22 cellular contexts compared by ENCODE assay signal in the genomic region with DNA sequence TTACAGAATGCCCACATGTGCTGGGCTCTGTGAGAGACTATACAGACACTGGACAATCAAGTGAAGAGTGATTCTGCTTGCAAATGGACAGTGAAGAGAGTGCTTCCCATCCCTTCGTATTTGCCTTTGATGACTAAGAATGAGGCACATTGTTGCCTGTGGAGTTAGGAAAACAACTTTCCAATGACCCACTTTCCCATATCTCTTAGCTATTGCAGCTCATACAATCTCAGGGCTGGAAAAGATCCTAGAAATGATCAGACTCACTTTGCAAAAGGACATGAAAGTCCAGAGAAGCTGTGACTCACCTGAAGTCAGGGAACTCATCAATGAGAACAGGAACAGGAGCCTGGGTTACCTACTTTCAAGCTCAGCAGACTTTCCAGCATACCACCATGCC.
DNase-seq lines count a peak whose midpoint lies in the region; ATAC-seq, FAIRE-seq and TF ChIP-seq lines count a peak whose summit lies in the region.
"Had no signal": no experiment of that assay in that cellular context is flagged by ENCODE, and none has a peak within 500 bp of the region (broad histone marks: within the 10 kb centered on the region; RNA-seq: fewer than 3 reads in every experiment).

No MANE protein-coding gene starts in this region.

- H3K14ac ChIP-seq in IMR-90 (replicated peaks; ENCODE audit: low read depth, low read length), result no peak overlapping the region; the same call in 1 of the 2 replicates

- H2BK5ac ChIP-seq in IMR-90 (ENCODE audit: low read depth, low read length, poor library complexity, severe bottlenecking), result peak overlapping the region; percentile 25

- no peak overlapping the region for H4K8ac ChIP-seq in IMR-90 (ENCODE audit: low read depth in 2 of 2, low read length in 2 of 2)

- no peak overlapping the region for H3K56ac ChIP-seq in IMR-90 (ENCODE audit: extremely low read depth, insufficient read depth, low read length)

- no peak for TF ChIP-seq CTCF in AG10803 (conservative IDR thresholded peaks at IDR 0.05; ENCODE audit: low read length)
- no peak for TF ChIP-seq CTCF in IMR-90 (conservative IDR thresholded peaks at IDR 0.05; ENCODE audit: low read depth, low read length)
- no peak for TF ChIP-seq CTCF in bronchial epithelial cell (IDR thresholded peaks at IDR 0.05; ENCODE audit: insufficient read depth, low read length, severe bottlenecking)
- no peak for TF ChIP-seq CTCF in right lobe of liver (IDR thresholded peaks at IDR 0.05)
- TF ChIP-seq CTCF in BE2C (IDR thresholded peaks at IDR 0.05; ENCODE audit: low read depth, low read length), result no peak

- BruUV-seq in IMR-90 (replicated peaks; lab: Mats Ljungman, UMichigan), result no TSS peak

- peaks cover 5% of the 10 kb centered on the region; the same call in 1 of the 2 replicates for H3K9me1 ChIP-seq in IMR-90 (ENCODE audit: insufficient read depth, low read length)

- CTCF ChIA-PET in IMR-90 (lab: Yijun Ruan, JAX), result no interaction called here

- no peaks in the 10 kb centered on the region for H4K20me1 ChIP-seq in IMR-90 (ENCODE audit: insufficient read depth, low read length)

- no peak overlapping the region for H2BK120ac ChIP-seq in IMR-90 (ENCODE audit: low read depth, low read length)

- TF ChIP-seq RAD21 in IMR-90 (IDR thresholded peaks at IDR 0.05; ENCODE audit: low read length), result no peak

- peak; percentile 34 for DNase-seq in AG10803 (ENCODE audit: low read depth)
- peak; percentile 80 for DNase-seq in IMR-90
- peak; percentile 75 for DNase-seq in bronchial epithelial cell (ENCODE audit: low read depth)
- no peak for DNase-seq in right lobe of liver
- DNase-seq in BE2C, result no peak
- DNase-seq in cortex of kidney (lab: John Stamatoyannopoulos, UW), result no peak
- DNase-seq: activated CD4-positive, alpha-beta memory T cell treated with anti-CD3 and anti-CD28 coated beads, Interleukin-2, amount 10 ng/mL, durations not matched to agents 7 days and 5 days; activated naive CD8-positive, alpha-beta T cell treated with anti-CD3 and anti-CD28 coated beads, Interleukin-2, amount 10 ng/mL, durations not matched to agents 7 days and 5 days; activated T-cell treated with anti-CD3 and anti-CD28 coated beads, Interleukin-2, amount 50 U/mL, for 72 hours; Caco-2; glutamatergic neuron; islet precursor cell; KBM-7; NCI-H1417 treated with DMSO at 0.1 percent for 48 hours; NCI-H2227 treated with DMSO at 0.1 percent for 48 hours; Right ventricle myocardium superior; T-helper 1 cell had no signal

- TF ChIP-seq POLR2A in IMR-90 (IDR thresholded peaks at IDR 0.05; ENCODE audit: low read depth, low read length), result no peak
- no peak for TF ChIP-seq POLR2A in right lobe of liver (IDR thresholded peaks at IDR 0.05)

- H3K27ac ChIP-seq in IMR-90 (ENCODE audit: insufficient read depth, low read length), result no peak overlapping the region
- peak overlapping the region; percentile 19 to 55 (median 27) for H3K27ac ChIP-seq in right lobe of liver
- H3K27ac ChIP-seq: vagina had no signal

- H3K27me3 ChIP-seq in IMR-90 (ENCODE audit: control insufficient read depth, insufficient read depth, low read length), result no peaks in the 10 kb centered on the region
- no peaks in the 10 kb centered on the region for H3K27me3 ChIP-seq in bronchial epithelial cell (ENCODE audit: control insufficient read depth, insufficient read depth, low read length)
- no peaks in the 10 kb centered on the region for H3K27me3 ChIP-seq in right lobe of liver
- H3K27me3 ChIP-seq in BE2C, result no peaks in the 10 kb centered on the region
- H3K27me3 ChIP-seq: vagina had no signal

- H3K9me3 ChIP-seq in IMR-90 (ENCODE audit: control insufficient read depth, insufficient read depth, low read length) (peaks cover 4% of the 10 kb centered on the region; the same call in 1 of the 2 replicates), right lobe of liver (no peaks in the 10 kb centered on the region), BE2C (no peaks in the 10 kb centered on the region)
- H3K9me3 ChIP-seq: Caco-2, vagina had no signal

- H3K18ac ChIP-seq in IMR-90 (ENCODE audit: low read depth, low read length), result no peak overlapping the region

- H3K36me3 ChIP-seq in IMR-90 (ENCODE audit: control insufficient read depth, insufficient read depth, low read length), result no peaks in the 10 kb centered on the region
- no peaks in the 10 kb centered on the region for H3K36me3 ChIP-seq in bronchial epithelial cell (ENCODE audit: control insufficient read depth, insufficient read depth, low read length)
- no peaks in the 10 kb centered on the region for H3K36me3 ChIP-seq in right lobe of liver
- H3K36me3 ChIP-seq in BE2C, result no peaks in the 10 kb centered on the region
- H3K36me3 ChIP-seq: vagina had no signal

- no peak overlapping the region for H3K9ac ChIP-seq in IMR-90 (ENCODE audit: low read depth, low read length)

- H3K4ac ChIP-seq in IMR-90 (ENCODE audit: low read depth, low read length), result peak overlapping the region; percentile 63; the same call in 1 of the 2 replicates

- H3K23ac ChIP-seq in IMR-90 (ENCODE audit: low read depth, low read length), result peak overlapping the region; percentile 56; the same call in 1 of the 2 replicates

- H3K79me1 ChIP-seq in IMR-90 (ENCODE audit: low read depth in 1 of 2, low read length in 2 of 2), result no peaks in the 10 kb centered on the region

- no peak overlapping the region for H2BK15ac ChIP-seq in IMR-90 (ENCODE audit: low read depth, low read length)

- no peak overlapping the region for H4K91ac ChIP-seq in IMR-90 (ENCODE audit: insufficient read depth, low read depth, low read length)

- no CpG with 5 or more reads among the region's 1 CpG for WGBS in IMR-90 (ENCODE audit: extremely low coverage in 2 of 2, insufficient read length in 1 of 2), 2 experiments
- WGBS in right lobe of liver (ENCODE audit: insufficient coverage, low coverage, low lambda C conversion rate, missing lambda C conversion rate), result 0% methylated on average over 1 of the region's 1 CpG

- H3K4me2 ChIP-seq in IMR-90 (ENCODE audit: low read depth, low read length), result no peak overlapping the region

- 0 out of 2 replicates have a peak overlapping the region, but pooled peaks have one; percentile 9 for H2BK20ac ChIP-seq in IMR-90 (ENCODE audit: low read depth, low read length)

- ATAC-seq in IMR-90 (ENCODE audit: low read depth), result peak; percentile 32; the same call in 1 of the 2 replicates
- ATAC-seq in right lobe of liver, result peak; percentile 79 to 91 (median 85)
- ATAC-seq in HG03095 (IDR thresholded peaks at IDR 0.05; ENCODE audit: unreplicated experiment), result no peak
- no peak for ATAC-seq in GM18873 (IDR thresholded peaks at IDR 0.05; ENCODE audit: low FRiP score, unreplicated experiment)
- ATAC-seq: activated T-cell treated with anti-CD3 and anti-CD28 coated beads, Interleukin-2, amount 50 U/mL, for 72 hours had no signal

- H3K4me3 ChIP-seq in AG10803 (ENCODE audit: low read length), result no peak overlapping the region
- no peak overlapping the region for H3K4me3 ChIP-seq in IMR-90 (ENCODE audit: insufficient read depth, low read depth, low read length)
- no peak overlapping the region for H3K4me3 ChIP-seq in bronchial epithelial cell (ENCODE audit: low read depth, low read length)
- H3K4me3 ChIP-seq in right lobe of liver, result no peak overlapping the region
- no peak overlapping the region for H3K4me3 ChIP-seq in BE2C (ENCODE audit: low read depth, low read length)
- H3K4me3 ChIP-seq: vagina had no signal

- H4K5ac ChIP-seq in IMR-90 (ENCODE audit: low read depth, low read length), result no peak overlapping the region

- peak overlapping the region; percentile 47 for H2AK9ac ChIP-seq in IMR-90 (replicated peaks; ENCODE audit: low read depth, low read length, poor library complexity)

- no peak overlapping the region for H2AK5ac ChIP-seq in IMR-90 (ENCODE audit: low read depth, low read length)

- intact Hi-C loops in IMR-90 (cut with micrococcal nuclease), result no loop called here
- intact Hi-C loops in right lobe of liver (cut with DNase I), result no loop called here

- POLR2A ChIA-PET in IMR-90 (lab: Charles Lee; ENCODE audit: unreplicated experiment), result no interaction called here

- H2AFZ ChIP-seq in IMR-90 (replicated peaks; ENCODE audit: low read length, poor library complexity), result peak overlapping the region; percentile 27

- no peaks in the 10 kb centered on the region; the same call in 1 of the 2 replicates for H3K4me1 ChIP-seq in IMR-90 (ENCODE audit: control insufficient read depth, insufficient read depth, low read length)
- peaks cover 0 to 28% (median 14%) of the 10 kb centered on the region in 4 donors for H3K4me1 ChIP-seq in right lobe of liver
- H3K4me1 ChIP-seq in BE2C, result no peaks in the 10 kb centered on the region
- H3K4me1 ChIP-seq: Caco-2, vagina had no signal

- peak; percentile 50 for FAIRE-seq in bronchial epithelial cell (lab: Jason Lieb, UNC)
- FAIRE-seq: endometrium, GM19239 had no signal

- dilution Hi-C loops in IMR-90 (cut with HindIII; ENCODE audit: low sequenced_read_pairs, unreplicated experiment), result no loop called here

- in situ Hi-C loops in IMR-90 (cut with MboI; ENCODE audit: low sequenced_read_pairs), result no loop called here

TF ChIP-seq in IMR-90, 13 proteins besides CTCF, POLR2A, EP300 and RAD21:
- TF ChIP-seq FOS (IDR thresholded peaks at IDR 0.05; ENCODE audit: low read depth, low read length), result no peak
- peak; percentile 32; the same call in 1 of the 2 replicates for TF ChIP-seq CEBPB (IDR thresholded peaks at IDR 0.05; ENCODE audit: low read depth, low read length)
- TF ChIP-seq BHLHE40 (IDR thresholded peaks at IDR 0.05; ENCODE audit: low read depth, low read length), result no peak

Comparison
In these comparisons a context has a peak if more than half of its experiments do, and no peak if none do; other contexts are left out.
1. DNase-seq: peak in AG10803 (single experiment), IMR-90 (single experiment) and bronchial epithelial cell (single experiment); none in right lobe of liver (0 of 3), BE2C (single experiment) and cortex of kidney (single experiment).
2. ATAC-seq: peak in IMR-90 (single experiment) and right lobe of liver (4 of 4); none in HG03095 (single experiment) and GM18873 (single experiment).